In the genomic region with DNA sequence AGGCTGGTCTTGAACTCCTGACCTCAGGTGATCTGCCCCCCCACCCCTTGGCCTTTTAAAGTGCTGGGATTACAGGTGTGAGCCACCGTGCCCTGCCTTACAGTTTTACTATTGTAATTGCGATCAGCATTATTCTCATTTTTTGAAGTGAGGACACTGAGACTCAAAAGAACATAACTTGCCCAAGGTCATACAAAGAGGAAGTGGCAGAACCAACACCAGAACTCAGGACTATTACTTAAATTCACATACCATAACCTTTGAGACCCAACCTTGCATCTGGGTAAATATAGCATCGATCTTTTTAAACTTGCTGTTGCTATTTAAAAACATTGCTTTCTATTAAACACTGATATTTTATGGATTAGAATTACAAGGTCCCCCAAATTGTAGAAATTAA, we compare ENCODE assay signal across 1 cellular context.
A peak's percentile ranks its signal among the peaks of the same experiment; 100 is the strongest.
TF ChIP-seq lines count a peak whose summit lies in the region.

No MANE protein-coding gene starts in this region.

TF ChIP-seq in GM12878, 131 proteins besides CTCF, POLR2A, EP300 and RAD21:
- TF ChIP-seq LARP7 (IDR thresholded peaks at IDR 0.05) (no peak), SPI1 (IDR thresholded peaks at IDR 0.05; ENCODE audit: borderline replicate concordance, insufficient read depth, low read depth, low read length) (peak; percentile 23; the same call in 1 of the 2 replicates), NBN (IDR thresholded peaks at IDR 0.05) (no peak), SMAD5 (IDR thresholded peaks at IDR 0.05; ENCODE audit: low read depth) (no peak), ZNF207 (IDR thresholded peaks at IDR 0.05; ENCODE audit: borderline replicate concordance) (no peak)
